11 cellular contexts compared by ENCODE assay signal in the genomic region with DNA sequence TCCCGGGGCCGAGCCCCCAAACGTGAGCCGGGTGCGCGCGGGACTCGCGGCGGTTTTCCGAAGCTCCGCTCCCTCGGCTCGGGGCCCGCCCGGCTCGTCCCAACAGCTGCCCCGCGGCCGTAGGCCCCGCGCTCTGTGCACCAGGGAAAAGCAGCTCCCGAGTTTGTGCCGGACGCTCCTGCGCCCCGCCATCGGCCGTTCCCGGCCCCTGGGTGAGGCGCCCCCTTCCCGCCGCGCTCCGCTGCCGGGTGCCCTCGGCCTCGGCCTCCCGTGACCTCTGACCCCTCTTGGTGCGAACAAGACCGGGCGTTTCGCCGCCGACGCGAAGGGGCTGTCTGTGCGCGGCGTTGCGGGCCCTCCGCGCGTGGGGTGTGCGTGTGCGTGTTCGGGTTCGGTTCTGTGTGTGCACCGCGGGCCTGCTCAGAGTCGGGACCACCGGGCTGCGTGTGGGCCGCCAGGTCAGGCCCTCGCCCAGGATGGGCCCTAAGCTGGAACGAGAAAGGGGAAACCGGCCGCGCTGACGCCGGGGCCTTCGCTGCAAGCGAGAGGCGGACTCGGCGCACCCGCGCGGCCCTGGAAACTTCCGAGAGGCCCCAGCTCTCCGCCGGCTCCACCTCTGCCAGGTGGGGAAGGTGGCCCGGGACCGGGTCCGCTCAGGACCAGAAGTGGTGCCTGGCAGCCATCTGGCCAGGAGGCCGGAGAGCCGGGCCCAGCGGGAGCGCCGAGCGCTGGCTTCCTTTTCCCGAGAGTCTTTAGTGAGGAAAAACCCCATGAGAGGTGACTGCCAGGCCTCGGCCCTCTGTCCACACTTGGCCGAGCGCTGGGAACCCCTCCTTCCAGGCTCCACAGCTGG. TPM values are rescaled to one million over a fixed set of nuclear protein-coding genes. Genes with fewer than 3 reads are reported as not detected.
A peak's percentile ranks its signal among the peaks of the same experiment; 100 is the strongest.
DNase-seq lines count a peak whose midpoint lies in the region; ATAC-seq, FAIRE-seq and TF ChIP-seq lines count a peak whose summit lies in the region.
"Had no signal": no experiment of that assay in that cellular context is flagged by ENCODE, and none has a peak within 500 bp of the region (broad histone marks: within the 10 kb centered on the region; RNA-seq: fewer than 3 reads in every experiment).

No MANE protein-coding gene starts in this region.

- ATAC-seq in GM21367 (IDR thresholded peaks at IDR 0.05; ENCODE audit: unreplicated experiment) (no peak), omental fat pad (ENCODE audit: low FRiP score) (no peak), GM19463 (IDR thresholded peaks at IDR 0.05; ENCODE audit: unreplicated experiment) (no peak)

- TF ChIP-seq POLR2A in endothelial cell of umbilical vein (IDR thresholded peaks at IDR 0.05; ENCODE audit: low read depth, low read length), result no peak
- TF ChIP-seq POLR2A in suprapubic skin (IDR thresholded peaks at IDR 0.05), result no peak

- DNase-seq in endothelial cell of umbilical vein (ENCODE audit: low read depth, low spot score) (no peak), mesothelial cell of epicardium (ENCODE audit: low spot score in 2 of 2, unreplicated experiment in 2 of 2) (no peak), suprapubic skin (ENCODE audit: low spot score in 2 of 2) (peak in 1 of 2 donors; percentile 50), AML-193 (lab: John Stamatoyannopoulos, UW) (no peak), omental fat pad (ENCODE audit: low spot score) (no peak)
- DNase-seq: SHP77 treated with DMSO at 0.1 percent for 48 hours had no signal

- dilution Hi-C loops in endothelial cell of umbilical vein (cut with MboI; ENCODE audit: extremely low pct_ligation_motif_present, low sequenced_read_pairs), result no loop called here

- H3K79me2 ChIP-seq in Loucy (ENCODE audit: insufficient read depth, low read length) (peaks cover 84% of the 10 kb centered on the region), endothelial cell of umbilical vein (ENCODE audit: control insufficient read depth, insufficient read depth, low read length) (no peaks in the 10 kb centered on the region)

- H3K36me3 ChIP-seq in Loucy (ENCODE audit: insufficient read depth, low read length), result no peaks in the 10 kb centered on the region
- H3K36me3 ChIP-seq in endothelial cell of umbilical vein (ENCODE audit: control insufficient read depth in 2 of 2, extremely low read depth in 1 of 2, insufficient read depth in 2 of 2, low read length in 2 of 2), result no peaks in the 10 kb centered on the region
- H3K36me3 ChIP-seq in suprapubic skin, result no peaks in the 10 kb centered on the region

- peak overlapping the region; percentile 73 for H3K4me3 ChIP-seq in Loucy (ENCODE audit: low read length, poor library complexity, severe bottlenecking)
- peak overlapping the region in 1 of 3 experiments; percentile 2 for H3K4me3 ChIP-seq in endothelial cell of umbilical vein (replicated peaks in 1 of 3; ENCODE audit: insufficient read depth in 1 of 3, low read depth in 1 of 3, low read length in 3 of 3)
- peak overlapping the region; percentile 58 for H3K4me3 ChIP-seq in suprapubic skin

- H3K9ac ChIP-seq in Loucy (ENCODE audit: low read depth, low read length, poor library complexity, severe bottlenecking), result peak overlapping the region; percentile 80
- H3K9ac ChIP-seq in endothelial cell of umbilical vein (replicated peaks; ENCODE audit: extremely low read depth, insufficient read depth, low read length), result no peak overlapping the region

- CTCF ChIA-PET in endothelial cell of umbilical vein (lab: Charles Lee), result interaction anchor here (0.7 to 1.7 kb wide), 2 partner anchors 339 to 354 kb away, joined by 3 to 4 read pairs; no protein-coding TSS in a partner anchor

- TF ChIP-seq CTCF in Loucy (conservative IDR thresholded peaks at IDR 0.05; ENCODE audit: low read length) (no peak), endothelial cell of umbilical vein (IDR thresholded peaks at IDR 0.05; ENCODE audit: extremely low read depth in 1 of 2, insufficient read depth in 1 of 2, low read depth in 1 of 2, low read length in 2 of 2) (no peak), mesothelial cell of epicardium (IDR thresholded peaks at IDR 0.05; ENCODE audit: unreplicated experiment) (no peak), suprapubic skin (IDR thresholded peaks at IDR 0.05) (no peak), omental fat pad (IDR thresholded peaks at IDR 0.05) (no peak)

- intact Hi-C loops in endothelial cell of umbilical vein (cut with micrococcal nuclease), result no loop called here

- peaks cover 9% of the 10 kb centered on the region for H3K4me1 Mint-ChIP-seq in mesothelial cell of epicardium

- no peaks in the 10 kb centered on the region for H3K27me3 ChIP-seq in Loucy (ENCODE audit: insufficient read depth, low read length, poor library complexity, severe bottlenecking)
- peaks cover 53 to 69% of the 10 kb centered on the region in 2 experiments for H3K27me3 ChIP-seq in endothelial cell of umbilical vein (ENCODE audit: control insufficient read depth in 2 of 2, insufficient read depth in 2 of 2, low read length in 2 of 2)
- peaks cover 95% of the 10 kb centered on the region for H3K27me3 ChIP-seq in suprapubic skin

- no peaks in the 10 kb centered on the region for H3K9me1 ChIP-seq in endothelial cell of umbilical vein (replicated peaks; ENCODE audit: control insufficient read depth, extremely low read depth, insufficient read depth, low read length)

- WGBS in suprapubic skin, result 69% methylated on average over 9 of the region's 95 CpGs

- H4K20me1 ChIP-seq in Loucy (ENCODE audit: insufficient read depth, low read length, poor library complexity, severe bottlenecking) (peaks cover 36% of the 10 kb centered on the region), endothelial cell of umbilical vein (replicated peaks; ENCODE audit: control insufficient read depth, extremely low read depth, insufficient read depth, low read length) (no peaks in the 10 kb centered on the region)

- no peak overlapping the region for H3K27ac ChIP-seq in endothelial cell of umbilical vein (ENCODE audit: insufficient read depth, low read depth, low read length)
- H3K27ac ChIP-seq in suprapubic skin, result no peak overlapping the region

- FAIRE-seq in endothelial cell of umbilical vein (lab: Jason Lieb, UNC), result no peak

- TF ChIP-seq EP300 in suprapubic skin (IDR thresholded peaks at IDR 0.05), result no peak

- no peaks in the 10 kb centered on the region for H3K9me2 ChIP-seq in Loucy (replicated peaks; ENCODE audit: low read depth, low read length)

- no peaks in the 10 kb centered on the region for H3K9me3 Mint-ChIP-seq in mesothelial cell of epicardium
- H3K9me3 Mint-ChIP-seq: activated T-helper 1 cell treated with anti-CD3 and anti-CD28 coated beads, Interleukin-12 subunit alpha, Interleukin-12 subunit beta, Interleukin-2, Interleukin-4 antibody, amounts not matched to agents 30 ng/mL and 10 ng/mL and 1 ng/mL, durations not matched to agents 14 hours and 24 hours and 36 hours had no signal

- H3K4me3 Mint-ChIP-seq in mesothelial cell of epicardium, result peak overlapping the region; percentile 28
- H3K4me3 Mint-ChIP-seq: activated T-helper 1 cell treated with anti-CD3 and anti-CD28 coated beads, Interleukin-12 subunit alpha, Interleukin-12 subunit beta, Interleukin-2, Interleukin-4 antibody, amounts not matched to agents 30 ng/mL and 10 ng/mL and 1 ng/mL, durations not matched to agents 14 hours and 24 hours and 36 hours had no signal

- H3F3A ChIP-seq in Loucy (ENCODE audit: low read depth), result no peaks in the 10 kb centered on the region

- H3K4me1 ChIP-seq in Loucy (ENCODE audit: insufficient read depth, low read length, poor library complexity, severe bottlenecking), result peaks cover 24% of the 10 kb centered on the region
- H3K4me1 ChIP-seq in endothelial cell of umbilical vein (ENCODE audit: control insufficient read depth, extremely low read depth, insufficient read depth, low read length), result no peaks in the 10 kb centered on the region
- peaks cover 37% of the 10 kb centered on the region for H3K4me1 ChIP-seq in suprapubic skin

- H3K9me3 ChIP-seq in Loucy (ENCODE audit: insufficient read depth, low read depth, low read length) (no peaks in the 10 kb centered on the region), endothelial cell of umbilical vein (replicated peaks; ENCODE audit: control insufficient read depth, insufficient read depth, low read length) (no peaks in the 10 kb centered on the region), suprapubic skin (no peaks in the 10 kb centered on the region)

- POLR2A ChIA-PET in endothelial cell of umbilical vein (lab: Charles Lee), result no interaction called here

- peak overlapping the region; percentile 71 for H3K4me2 ChIP-seq in Loucy (ENCODE audit: low read depth, low read length, poor library complexity, severe bottlenecking)
- no peak overlapping the region for H3K4me2 ChIP-seq in endothelial cell of umbilical vein (ENCODE audit: insufficient read depth, low read length)

- peaks cover 77% of the 10 kb centered on the region for H3K27me3 Mint-ChIP-seq in mesothelial cell of epicardium (ENCODE audit: low read depth)

- no TSS peak for BruUV-seq in endothelial cell of umbilical vein (replicated peaks; lab: Mats Ljungman, UMichigan)

- no peak overlapping the region for H3K27ac Mint-ChIP-seq in mesothelial cell of epicardium
- H3K27ac Mint-ChIP-seq: activated T-helper 1 cell treated with anti-CD3 and anti-CD28 coated beads, Interleukin-12 subunit alpha, Interleukin-12 subunit beta, Interleukin-2, Interleukin-4 antibody, amounts not matched to agents 30 ng/mL and 10 ng/mL and 1 ng/mL, durations not matched to agents 14 hours and 24 hours and 36 hours had no signal

- H2AFZ ChIP-seq in Loucy (ENCODE audit: low read length), result no peak overlapping the region
- no peak overlapping the region for H2AFZ ChIP-seq in endothelial cell of umbilical vein (ENCODE audit: low read depth, low read length)

- no peaks in the 10 kb centered on the region for H3K36me3 Mint-ChIP-seq in mesothelial cell of epicardium

RNA-seq across cellular contexts. Expression of gene PRDM16, which starts 1.9 kb away (rescaled TPM):
- total RNA-seq in endothelial cell of umbilical vein, result not detected in 2 replicates
- polyA plus RNA-seq in endothelial cell of umbilical vein, result not detected in 2 replicates
- 0.01 TPM in 1 of 2 replicates, not detected in the other for polyA plus RNA-seq in endothelial cell of umbilical vein (2011; cell fraction: cytosol; rRNA removed)
- not detected in 2 replicates for polyA plus RNA-seq in endothelial cell of umbilical vein (2011; cell fraction: nucleus; rRNA removed)
- not detected in 2 replicates for polyA plus RNA-seq in endothelial cell of umbilical vein (2012)
- polyA minus RNA-seq in endothelial cell of umbilical vein, result not detected in 2 replicates
- not detected for polyA minus RNA-seq in endothelial cell of umbilical vein (2011; cell fraction: cytosol; rRNA and poly(A)+ RNA removed)
- polyA minus RNA-seq in endothelial cell of umbilical vein (2011; cell fraction: nucleus; rRNA and poly(A)+ RNA removed), result not detected in 2 replicates
- total RNA-seq in mesothelial cell of epicardium, result 1.2 to 2.1 TPM (median 1.4 TPM) in 3 replicates
- total RNA-seq in suprapubic skin, result 1 to 10 TPM in 1 of 4 donors, under 1 TPM in 3; 0.19 to 1.6 (median 0.36) TPM
- 1 to 10 TPM in 2 of 4 donors, under 1 TPM in 2; 0.19 to 3.8 (median 1.8) TPM for total RNA-seq in omental fat pad
- total RNA-seq: activated T-helper 1 cell treated with anti-CD3 and anti-CD28 coated beads, Interleukin-12 subunit alpha, Interleukin-12 subunit beta, Interleukin-2, Interleukin-4 antibody, amounts not matched to agents 30 ng/mL and 10 ng/mL and 1 ng/mL, durations not matched to agents 14 hours and 24 hours and 36 hours; LHCN-M2 had no signal

RNA-seq across cellular contexts. Expression of gene ACTRT2, which starts 49.6 kb away (rescaled TPM):
- not detected in 2 replicates for total RNA-seq in endothelial cell of umbilical vein
- not detected in 2 replicates for polyA plus RNA-seq in endothelial cell of umbilical vein
- not detected in 2 replicates for polyA plus RNA-seq in endothelial cell of umbilical vein (2011; cell fraction: cytosol; rRNA removed)
- polyA plus RNA-seq in endothelial cell of umbilical vein (2011; cell fraction: nucleus; rRNA removed), result not detected in 2 replicates
- not detected in 2 replicates for polyA plus RNA-seq in endothelial cell of umbilical vein (2012)
- polyA minus RNA-seq in endothelial cell of umbilical vein, result not detected in 2 replicates
- not detected for polyA minus RNA-seq in endothelial cell of umbilical vein (2011; cell fraction: cytosol; rRNA and poly(A)+ RNA removed)
- polyA minus RNA-seq in endothelial cell of umbilical vein (2011; cell fraction: nucleus; rRNA and poly(A)+ RNA removed), result not detected in 2 replicates
- not detected in 3 replicates for total RNA-seq in mesothelial cell of epicardium
- not detected for total RNA-seq in suprapubic skin
- not detected for total RNA-seq in omental fat pad
- total RNA-seq: activated T-helper 1 cell treated with anti-CD3 and anti-CD28 coated beads, Interleukin-12 subunit alpha, Interleukin-12 subunit beta, Interleukin-2, Interleukin-4 antibody, amounts not matched to agents 30 ng/mL and 10 ng/mL and 1 ng/mL, durations not matched to agents 14 hours and 24 hours and 36 hours; LHCN-M2 had no signal
